ENCODE assay signal across 24 cellular contexts in the genomic region with DNA sequence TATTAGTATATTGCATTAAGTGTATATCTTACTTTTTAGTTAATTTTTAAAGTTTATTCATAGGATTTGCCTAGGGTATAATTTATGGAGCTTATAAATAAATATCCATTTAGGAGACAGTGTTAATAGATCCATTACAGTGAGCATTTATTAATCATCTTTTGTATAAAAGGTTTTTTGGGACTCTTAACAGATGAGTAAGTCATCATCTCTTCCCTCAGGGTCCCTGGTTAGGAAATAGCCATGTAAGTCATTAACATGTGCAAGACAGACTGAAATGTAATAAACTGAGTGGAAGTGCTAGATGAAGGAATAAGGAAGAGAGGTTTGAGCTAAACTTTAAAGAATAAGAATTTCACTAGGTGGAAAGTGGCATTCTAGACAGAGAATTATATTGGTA.
"Had no signal": no experiment of that assay in that cellular context is flagged by ENCODE, and none has a peak within 500 bp of the region (broad histone marks: within the 10 kb centered on the region; RNA-seq: fewer than 3 reads in every experiment).

No MANE protein-coding gene starts in this region.

- H3K4me3 ChIP-seq: SK-N-MC had no signal

- H3K27ac ChIP-seq: brain microvascular endothelial cell, SK-N-MC, WERI-Rb-1 had no signal

- DNase-seq: activated CD4-positive, alpha-beta T cell treated with anti-CD3 and anti-CD28 coated beads for 4 hours; activated CD8-positive, alpha-beta memory T cell treated with anti-CD3 and anti-CD28 coated beads, Interleukin-2, amount 50 U/mL, for 4 hours; activated CD8-positive, alpha-beta T cell treated with anti-CD3 and anti-CD28 coated beads for 36 hours; activated gamma-delta T cell treated with Interleukin-2 at 50 U/mL for 16 hours; activated naive CD4-positive, alpha-beta T cell treated with anti-CD3 and anti-CD28 coated beads, Interleukin-2, amount 10 ng/mL, durations not matched to agents 7 days and 5 days; activated naive CD8-positive, alpha-beta T cell treated with anti-CD3 and anti-CD28 coated beads for 36 hours; activated T-cell treated with anti-CD3 and anti-CD28 coated beads, Interleukin-2, amount 50 U/mL, for 72 hours; brain microvascular endothelial cell; IMR-90; KBM-7; MV-4-11; NCI-H1092 treated with DMSO at 0.1 percent for 48 hours; NCI-H1417 treated with DMSO at 0.1 percent for 48 hours; NCI-H1694; NCI-H2029; NCI-H345; NCI-H510A; NCI-H526 treated with DMSO at 0.1 percent for 48 hours; NK-92 treated with Interleukin-12 subunit alpha and Interleukin-12 subunit beta, amount 100 ng/mL, for 24 hours; OCI-M1; RPMI8226; T-helper 1 cell; WERI-Rb-1 had no signal

- H3K27me3 ChIP-seq: brain microvascular endothelial cell had no signal
